Comparison of ENCODE assay signal across 8 cellular contexts in genomic region chr2:17753803-17754663, GRCh38.
DNase-seq lines count a peak whose midpoint lies in the region; ATAC-seq and TF ChIP-seq lines count a peak whose summit lies in the region.

Gene GEN1, plus strand, starts transcription at chr2:17754138. Its CDS starts 5,806 bp downstream, at chr2:17759944.
Gene SMC6, minus strand, starts transcription at chr2:17753810. Its CDS starts 7,864 bp downstream, at chr2:17745946.

- H3K27me3 Mint-ChIP-seq in central memory CD8-positive, alpha-beta T cell, result no peaks in the 10 kb centered on the region

- peaks cover 10% of the 10 kb centered on the region for H3K36me3 Mint-ChIP-seq in central memory CD8-positive, alpha-beta T cell (ENCODE audit: insufficient read depth)

- no peaks in the 10 kb centered on the region for H3K9me3 Mint-ChIP-seq in central memory CD8-positive, alpha-beta T cell

- DNase-seq in AML-193 (lab: John Stamatoyannopoulos, UW) (peak; percentile 73 to 77), NCI-H446 treated with DMSO at 0.1 percent for 48 hours (lab: John Stamatoyannopoulos, UW) (peak; percentile 86), iris pigment epithelial cell (ENCODE audit: low read depth) (peak; percentile 84)
- peak; percentile 86 to 87 for DNase-seq in central memory CD8-positive, alpha-beta T cell (ENCODE audit: low spot score in 2 of 2)
- DNase-seq in stimulated activated CD4-positive, alpha-beta T cell treated with anti-CD3 and anti-CD28 coated beads, Interleukin-12 subunit alpha, Interleukin-12 subunit beta, amount 100 ng/mL, for 24 hours (ENCODE audit: low read depth in 2 of 2), result peak; percentile 81 to 86

- peak within 1 kb of the TSS; percentile 97 for H3K27ac Mint-ChIP-seq in central memory CD8-positive, alpha-beta T cell (ENCODE audit: low read depth)

- peak; percentile 55 for ATAC-seq in HG03378 (IDR thresholded peaks at IDR 0.05; ENCODE audit: unreplicated experiment)
- peak; percentile 86 to 90 for ATAC-seq in activated CD4-positive, CD25-positive, alpha-beta regulatory T cell treated with anti-CD3 and anti-CD28 coated beads, Interleukin-2, amount 50 U/mL, for 24 hours
- peak; percentile 79 for ATAC-seq in central memory CD8-positive, alpha-beta T cell (replicated peaks; ENCODE audit: extremely low read depth, poor library complexity, severe bottlenecking)

- TF ChIP-seq POLR2A in GM19099 (IDR thresholded peaks at IDR 0.05; ENCODE audit: extremely low read depth, insufficient read length, low read depth), result peak; percentile 58

- peak within 1 kb of the TSS; percentile 88 for H3K4me3 Mint-ChIP-seq in central memory CD8-positive, alpha-beta T cell

- peaks cover 29% of the 10 kb centered on the region for H3K4me1 Mint-ChIP-seq in central memory CD8-positive, alpha-beta T cell

Comparison
In these comparisons a context has a peak if more than half of its experiments do, and no peak if none do; other contexts are left out.
1. Peak in every context shown above with its lines: DNase-seq and ATAC-seq.